Comparison of ENCODE assay signal across 8 cellular contexts in the genomic region with DNA sequence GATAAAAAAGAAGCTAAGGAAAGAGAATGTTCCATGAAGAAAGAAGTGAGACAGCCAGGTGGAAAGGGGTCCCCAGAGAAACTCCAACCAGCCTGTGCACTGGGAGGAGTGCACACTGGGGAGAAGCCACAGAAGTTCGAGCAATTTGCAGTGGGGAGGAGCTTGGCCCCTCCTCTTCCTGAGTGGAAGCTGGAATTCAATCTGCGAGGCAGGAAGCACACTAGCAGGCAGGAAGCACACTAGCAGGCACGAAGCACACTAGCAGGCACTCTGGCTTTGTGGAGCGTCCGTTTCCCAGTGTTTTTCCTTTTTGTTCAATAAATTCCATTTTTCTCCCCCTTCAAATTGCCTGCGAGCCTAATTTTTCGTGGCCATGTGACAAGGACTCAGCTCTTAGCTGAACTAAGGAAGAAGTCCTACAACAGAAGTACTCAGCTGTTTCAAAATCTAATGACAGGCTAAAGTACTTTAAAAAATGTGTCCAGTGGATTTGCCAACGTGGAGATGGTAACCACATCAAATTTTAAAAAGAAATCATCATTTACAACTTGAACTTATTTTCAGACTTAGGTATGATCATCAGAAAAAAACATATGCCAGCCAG. TPM values are rescaled to one million over a fixed set of nuclear protein-coding genes. Genes with fewer than 3 reads are reported as not detected.
A peak's percentile ranks its signal among the peaks of the same experiment; 100 is the strongest.
DNase-seq lines count a peak whose midpoint lies in the region; ATAC-seq lines count a peak whose summit lies in the region.

No MANE protein-coding gene starts in this region.

- no peak for ATAC-seq in T-cell (replicated peaks in 1 of 4)

- POLR2A ChIA-PET in T-cell (lab: Charles Lee), result interaction anchor here in 1 of 2 donors (0.5 kb wide), 1 partner anchor 11 kb away, joined by 6 read pairs; no protein-coding TSS in a partner anchor

- no peak overlapping the region for H2AFZ ChIP-seq in trophoblast cell (ENCODE audit: insufficient read depth, low read length, poor library complexity)

- H3K14ac ChIP-seq in trophoblast cell (ENCODE audit: low read length), result no peak overlapping the region

- H3K36me3 ChIP-seq in trophoblast cell (ENCODE audit: control insufficient read depth in 1 of 2, insufficient read depth in 2 of 2, low read length in 2 of 2), result peaks cover 17 to 18% of the 10 kb centered on the region in 2 experiments

- no peaks in the 10 kb centered on the region for H3K9me3 ChIP-seq in trophoblast cell (ENCODE audit: insufficient read depth, low read depth, low read length)

- peak overlapping the region; percentile 29 for H4K8ac ChIP-seq in trophoblast cell (ENCODE audit: low read depth, low read length)

- H3K23ac ChIP-seq in trophoblast cell (ENCODE audit: low read length), result no peak overlapping the region

- no peaks in the 10 kb centered on the region for H3K4me1 ChIP-seq in trophoblast cell (ENCODE audit: control insufficient read depth in 1 of 2, insufficient read depth in 2 of 2, low read length in 2 of 2)

- H3K27me3 ChIP-seq in trophoblast cell (ENCODE audit: insufficient read depth, low read length), result no peaks in the 10 kb centered on the region

- H3K27ac ChIP-seq in trophoblast cell (ENCODE audit: low read depth, low read length), result no peak overlapping the region

- CTCF ChIA-PET in T-cell (lab: Charles Lee), result no interaction called here

- no peak overlapping the region for H3K4me2 ChIP-seq in trophoblast cell (ENCODE audit: low read length)

- peak overlapping the region; percentile 74 to 76 for H3K27ac Mint-ChIP-seq in T-cell

- no peak overlapping the region for H2BK5ac ChIP-seq in trophoblast cell (ENCODE audit: low read depth, low read length, poor library complexity)

- peaks cover 9 to 10% (median 10%) of the 10 kb centered on the region in 3 donors for H3K4me1 Mint-ChIP-seq in T-cell

- no peaks in the 10 kb centered on the region for H3K79me1 ChIP-seq in trophoblast cell (ENCODE audit: low read length)

- H4K91ac ChIP-seq in trophoblast cell (ENCODE audit: low read depth, low read length), result no peak overlapping the region

- no peak overlapping the region for H3K9ac ChIP-seq in trophoblast cell (ENCODE audit: low read length)

- H3K27me3 Mint-ChIP-seq in T-cell, result no peaks in the 10 kb centered on the region

- no peak overlapping the region for H3K4me3 Mint-ChIP-seq in T-cell

- H2AK5ac ChIP-seq in trophoblast cell (ENCODE audit: low read length), result no peak overlapping the region

- no peak overlapping the region for H2BK12ac ChIP-seq in trophoblast cell (ENCODE audit: low read length)

- no peak overlapping the region for H3K18ac ChIP-seq in trophoblast cell (ENCODE audit: low read length)

- WGBS in trophoblast cell (ENCODE audit: extremely low coverage, insufficient coverage, insufficient read length), result no CpG with 5 or more reads among the region's 8 CpGs

- peak; percentile 68 for DNase-seq in GDM1 (lab: John Stamatoyannopoulos, UW)
- no peak for DNase-seq in T-cell
- DNase-seq in foreskin melanocyte, result peak; percentile 76
- DNase-seq in trophoblast cell, result no peak
- no peak for DNase-seq in NCI-H146 (lab: John Stamatoyannopoulos, UW)
- DNase-seq in NCI-H345 treated with DMSO at 0.1 percent for 48 hours (lab: John Stamatoyannopoulos, UW; ENCODE audit: unreplicated experiment), result no peak
- no peak for DNase-seq in SHP77 (lab: John Stamatoyannopoulos, UW)
- DNase-seq in NCI-H1105 treated with DMSO at 0.1 percent for 48 hours (lab: John Stamatoyannopoulos, UW), result no peak

- no peak overlapping the region for H2BK120ac ChIP-seq in trophoblast cell (ENCODE audit: insufficient read depth, low read length, poor library complexity)

- H3K4ac ChIP-seq in trophoblast cell (ENCODE audit: low read depth, low read length), result no peak overlapping the region

- H3K36me3 Mint-ChIP-seq in T-cell, result peaks cover 23% of the 10 kb centered on the region

- no peaks in the 10 kb centered on the region for H3K9me3 Mint-ChIP-seq in T-cell

- H3K4me3 ChIP-seq in trophoblast cell (ENCODE audit: low read depth, low read length), result no peak overlapping the region

- H3K79me2 ChIP-seq in trophoblast cell (ENCODE audit: control insufficient read depth, insufficient read depth, low read length, poor library complexity), result no peaks in the 10 kb centered on the region

- no peak overlapping the region for H4K12ac ChIP-seq in trophoblast cell (ENCODE audit: low read depth, low read length)

RNA-seq across cellular contexts. Expression of a gene that starts 21.4 kb away (rescaled TPM):
- total RNA-seq in T-cell, result 1 to 10 TPM; 1.1 to 2.9 (median 1.4) TPM
- polyA plus RNA-seq in trophoblast cell (2013), result 6.9 and 7.3 TPM in 2 replicates

RNA-seq across cellular contexts. Expression of a gene that starts 23.2 kb away (rescaled TPM):
- 1 to 10 TPM; 6.8 to 9.7 (median 8.2) TPM for total RNA-seq in T-cell
- polyA plus RNA-seq in trophoblast cell (2013), result 8.5 and 9.3 TPM in 2 replicates

RNA-seq across cellular contexts. Expression of a gene that starts 23.6 kb away (rescaled TPM):
- total RNA-seq in T-cell, result 10 to 100 TPM; 50.3 to 59.9 (median 56.1) TPM
- polyA plus RNA-seq in trophoblast cell (2013), result 73.6 and 74.2 TPM in 2 replicates

Comparison
In these comparisons a context has a peak if more than half of its experiments do, and no peak if none do; other contexts are left out.
1. DNase-seq: peak in GDM1 (single experiment) and foreskin melanocyte (single experiment); none in T-cell (0 of 34), trophoblast cell (0 of 2), NCI-H146 (single experiment), NCI-H345 treated with DMSO at 0.1 percent for 48 hours (single experiment), SHP77 (0 of 2) and NCI-H1105 treated with DMSO at 0.1 percent for 48 hours (single experiment).